Comparison of ENCODE assay signal across 23 cellular contexts in the genomic region with DNA sequence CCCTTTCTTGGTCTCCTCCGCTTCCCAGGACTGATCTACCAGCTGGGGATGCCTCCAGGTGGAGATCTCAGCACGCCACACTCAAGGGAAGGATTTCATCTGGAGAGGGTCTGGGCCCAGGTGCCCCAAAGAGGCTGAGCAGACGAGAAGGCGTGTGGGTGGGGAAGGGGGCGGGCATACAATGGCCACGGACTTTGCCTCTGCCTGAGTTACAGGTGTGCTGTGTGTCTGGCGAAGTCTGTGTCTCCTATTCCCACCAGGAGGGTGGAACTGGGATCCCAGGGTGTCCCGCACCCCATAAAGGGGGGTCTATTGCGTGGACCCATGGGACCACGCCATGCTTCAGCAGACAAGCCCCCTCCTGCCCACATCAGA. TPM values are rescaled to one million over a fixed set of nuclear protein-coding genes. Genes with fewer than 3 reads are reported as not detected.
DNase-seq lines count a peak whose midpoint lies in the region; ATAC-seq, FAIRE-seq and TF ChIP-seq lines count a peak whose summit lies in the region.
"Had no signal": no experiment of that assay in that cellular context is flagged by ENCODE, and none has a peak within 500 bp of the region (broad histone marks: within the 10 kb centered on the region; RNA-seq: fewer than 3 reads in every experiment).

No MANE protein-coding gene starts in this region.

- ATAC-seq in GM23338 (peak; percentile 24; the same call in 2 of the 3 replicates), HG03342 (IDR thresholded peaks at IDR 0.05; ENCODE audit: unreplicated experiment) (no peak), GM21737 (IDR thresholded peaks at IDR 0.05; ENCODE audit: unreplicated experiment) (no peak)
- ATAC-seq: PC-3 had no signal

- H3K4me3 ChIP-seq in GM23338 (peak overlapping the region; percentile 55; the same call in 1 of the 2 replicates), NT2/D1 (ENCODE audit: insufficient read length, low read depth) (no peak overlapping the region), iPS-18c (ENCODE audit: insufficient read depth, low read depth, low read length) (0 out of 2 replicates have a peak overlapping the region, but pooled peaks have one; percentile 38), small intestine (ENCODE audit: low read depth in 1 of 2, low read length in 2 of 2) (no peak overlapping the region)
- H3K4me3 ChIP-seq: heart left ventricle, K562, prostate gland, tibial artery had no signal

- peak overlapping the region; percentile 81 for H3K4me2 ChIP-seq in GM23338

- no peaks in the 10 kb centered on the region for H3F3A ChIP-seq in GM23338 (replicated peaks; ENCODE audit: low read depth)

- no peaks in the 10 kb centered on the region for H3K79me2 ChIP-seq in GM23338 (replicated peaks; ENCODE audit: insufficient read depth)

- peak overlapping the region; percentile 76 for H3K9ac ChIP-seq in NT2/D1 (ENCODE audit: insufficient read length, low read depth)

- H3K9me2 ChIP-seq in GM23338 (ENCODE audit: insufficient read depth) = no peaks in the 10 kb centered on the region

- H3K9me3 Mint-ChIP-seq in GM23338 = no peaks in the 10 kb centered on the region
- H3K9me3 Mint-ChIP-seq: natural killer cell had no signal

- H3K27ac Mint-ChIP-seq in GM23338 = no peak overlapping the region
- H3K27ac Mint-ChIP-seq: natural killer cell had no signal

- DNase-seq in GM23338 (ENCODE audit: low spot score) (no peak), NT2/D1 (ENCODE audit: low read depth, low spot score) (no peak), small intestine (peak; percentile 47)
- no peak for DNase-seq in activated CD4-positive, alpha-beta T cell treated with anti-CD3 and anti-CD28 coated beads for 48 hours
- DNase-seq: activated CD4-positive, alpha-beta T cell treated with anti-CD3 and anti-CD28 coated beads, Interleukin-2, amount 50 U/mL, for 4 hours; activated T-cell treated with anti-CD3 and anti-CD28 coated beads for 4 hours; AML-193; Calu3; heart left ventricle; MM.1S; natural killer cell; NCI-H146; PC-3; SHP77 treated with DMSO at 0.1 percent for 48 hours; stimulated activated naive CD8-positive, alpha-beta T cell treated with anti-CD3 and anti-CD28 coated beads, Interleukin-15, Interleukin-2, amounts not matched to agents 100 U/mL and 50 U/mL, for 24 hours; tibial artery had no signal

- H4K20me1 ChIP-seq in GM23338 (replicated peaks; ENCODE audit: insufficient read depth) = no peaks in the 10 kb centered on the region

- H3K27ac ChIP-seq in GM23338 (ENCODE audit: low read depth) = no peak overlapping the region
- H3K27ac ChIP-seq in small intestine (ENCODE audit: low read depth in 1 of 2, low read length in 1 of 2) = peak overlapping the region in 1 of 2 donors; percentile 41
- H3K27ac ChIP-seq: heart left ventricle, prostate gland, tibial artery had no signal

- peaks cover 49% of the 10 kb centered on the region for H3K27me3 Mint-ChIP-seq in GM23338 (ENCODE audit: insufficient read depth, low read depth, poor library complexity)

- H2AFZ ChIP-seq in GM23338 = peak overlapping the region; percentile 78

- WGBS in small intestine, 3 donors = 16 to 68% (median 53%) methylated on average over 8 to 10 of the region's 10 CpGs

- H3K9me3 ChIP-seq in NT2/D1 (ENCODE audit: insufficient read depth, low read length) = no peaks in the 10 kb centered on the region; the same call in 1 of the 2 replicates
- peaks cover 2% of the 10 kb centered on the region for H3K9me3 ChIP-seq in iPS-18c (ENCODE audit: control insufficient read depth, insufficient read depth, low read length)
- no peaks in the 10 kb centered on the region for H3K9me3 ChIP-seq in small intestine (ENCODE audit: control insufficient read depth, low read depth)
- H3K9me3 ChIP-seq: heart left ventricle, prostate gland, tibial artery had no signal

- H3K36me3 ChIP-seq in GM23338 (ENCODE audit: insufficient read depth) = no peaks in the 10 kb centered on the region
- no peaks in the 10 kb centered on the region for H3K36me3 ChIP-seq in NT2/D1 (ENCODE audit: insufficient read depth, insufficient read length, low read length)
- H3K36me3 ChIP-seq in small intestine (ENCODE audit: control insufficient read depth in 2 of 2, insufficient read depth in 2 of 2, low read length in 2 of 2) = no peaks in the 10 kb centered on the region
- H3K36me3 ChIP-seq: prostate gland, tibial artery had no signal

- FAIRE-seq in small intestine (lab: Jason Lieb, UNC) = no peak
- FAIRE-seq: K562, keratinocyte had no signal

- peak overlapping the region; percentile 54; the same call in 2 of the 3 replicates for H3K4me3 Mint-ChIP-seq in GM23338
- H3K4me3 Mint-ChIP-seq: natural killer cell had no signal

- H3K36me3 Mint-ChIP-seq in GM23338 (ENCODE audit: low read depth) = 0 out of 3 replicates have a peak, but pooled peaks cover 2% of the 10 kb centered on the region
- H3K36me3 Mint-ChIP-seq: natural killer cell had no signal

- peaks cover 19% of the 10 kb centered on the region for H3K4me1 Mint-ChIP-seq in GM23338

- H3K27me3 ChIP-seq in GM23338 (ENCODE audit: insufficient read depth) (peaks cover 61% of the 10 kb centered on the region), NT2/D1 (ENCODE audit: insufficient read depth, insufficient read length) (peaks cover 78% of the 10 kb centered on the region), small intestine (ENCODE audit: control insufficient read depth in 2 of 2, insufficient read depth in 2 of 2, low read length in 2 of 2) (peaks cover 6 to 7% of the 10 kb centered on the region in 2 donors)

- peaks cover 15% of the 10 kb centered on the region; the same call in 1 of the 2 replicates for H3K4me1 ChIP-seq in GM23338 (ENCODE audit: insufficient read depth)
- peaks cover 16% of the 10 kb centered on the region for H3K4me1 ChIP-seq in NT2/D1 (ENCODE audit: insufficient read depth, insufficient read length)
- peaks cover 0 to 2% of the 10 kb centered on the region in 2 donors for H3K4me1 ChIP-seq in small intestine (ENCODE audit: control insufficient read depth in 2 of 2, insufficient read depth in 1 of 2, low read depth in 1 of 2, low read length in 1 of 2)

- TF ChIP-seq CTCF in GM23338 (conservative IDR thresholded peaks at IDR 0.05; ENCODE audit: low read depth in 2 of 2) = no peak

TF ChIP-seq in GM23338, 12 proteins besides CTCF, POLR2A, EP300 and RAD21 (continues in another document):
- TF ChIP-seq ZNF331 (CRISPR knock-in tag; IDR thresholded peaks at IDR 0.05; ENCODE audit: low read depth) = no peak

RNA-seq across cellular contexts. Expression of gene TLE2, which starts 3.6 kb away (rescaled TPM):
- total RNA-seq in GM23338 (2014; rRNA removed; shearing (Covaris generic)) = 21.3 and 22.8 TPM in 2 replicates
- 5.2 and 5.6 TPM in 2 replicates for polyA plus RNA-seq in GM23338 (2016; fragmentation: Nextera tagmentation; extraction: Ambion mirVana)
- 10 to 100 TPM in 1 of 3 donors, 1 to 10 TPM in 2; 3.8 to 19.2 (median 5.4) TPM for polyA plus RNA-seq in small intestine

RNA-seq across cellular contexts. Expression of gene TLE5, which starts 36.8 kb away (rescaled TPM):
- total RNA-seq in GM23338 (2014; rRNA removed; shearing (Covaris generic)) = 151 and 154 TPM in 2 replicates
- polyA plus RNA-seq in GM23338 (2016; fragmentation: Nextera tagmentation; extraction: Ambion mirVana) (130 and 132 TPM in 2 replicates), small intestine (100 to 1,000 TPM; 332 to 488 (median 370) TPM)

RNA-seq across cellular contexts. Expression of gene TLE6, which starts 48.1 kb away (rescaled TPM):
- total RNA-seq in GM23338 (2014; rRNA removed; shearing (Covaris generic)) = 0.70 and 2.4 TPM in 2 replicates
- polyA plus RNA-seq in GM23338 (2016; fragmentation: Nextera tagmentation; extraction: Ambion mirVana) (1.3 and 2.4 TPM in 2 replicates), small intestine (under 1 TPM in 1 of 3 donors, not detected in 2; 1.00 TPM)
- total RNA-seq: skeletal muscle tissue had no signal

Comparison
In these comparisons a context has a peak if more than half of its experiments do, and no peak if none do; other contexts are left out.
1. H3K4me3 ChIP-seq: peak in GM23338 (single experiment) and iPS-18c (single experiment); none in NT2/D1 (single experiment) and small intestine (0 of 2).